In genomic region chr19:1830978-1831377, GRCh38 we compare ENCODE assay signal across 17 cellular contexts. TPM values are rescaled to one million over a fixed set of nuclear protein-coding genes. Genes with fewer than 3 reads are reported as not detected.
DNase-seq lines count a peak whose midpoint lies in the region; ATAC-seq, FAIRE-seq and TF ChIP-seq lines count a peak whose summit lies in the region.
"Had no signal": no experiment of that assay in that cellular context is flagged by ENCODE, and none has a peak within 500 bp of the region (broad histone marks: within the 10 kb centered on the region; RNA-seq: fewer than 3 reads in every experiment).

No MANE protein-coding gene starts in this region.

- no peaks in the 10 kb centered on the region for H3K9me3 ChIP-seq in BLaER1
- no peaks in the 10 kb centered on the region for H3K9me3 ChIP-seq in H9 (ENCODE audit: control insufficient read depth, low read depth, low read length)
- H3K9me3 ChIP-seq in K562 (replicated peaks; ENCODE audit: control insufficient read depth, insufficient read depth, low read depth, low read length): no peaks in the 10 kb centered on the region
- H3K9me3 ChIP-seq: A549, BE2C, Caco-2 had no signal

- peak overlapping the region in 2 of 3 experiments; percentile 49 to 80; a peak in 3 of 7 replicates for H3K27ac Mint-ChIP-seq in H9
- H3K27ac Mint-ChIP-seq in stimulated activated naive B cell treated with anti-CD40 and anti-IgM and Interleukin-4, amounts not matched to agents 10 μg/mL and 1 μg/mL and 100 μg/mL, for 72 hours: peak overlapping the region; percentile 9
- H3K27ac Mint-ChIP-seq: CD8-positive, alpha-beta memory T cell had no signal

- H3K27ac ChIP-seq in BLaER1 (no peak overlapping the region), H9 (ENCODE audit: insufficient read length, low read depth, low read length) (no peak overlapping the region), K562 (ENCODE audit: extremely low read depth, low read depth, low read length) (no peak overlapping the region; the same call in 2 of the 3 replicates)
- H3K27ac ChIP-seq: A549, GM23248, HL-60 had no signal

- no peak for DNase-seq in H9
- no peak for DNase-seq in K562 (ENCODE audit: extremely low read depth in 1 of 4, low spot score in 3 of 4)
- DNase-seq in stimulated activated naive B cell treated with anti-CD40 and anti-IgM and Interleukin-4, amounts not matched to agents 10 μg/mL and 1 μg/mL and 100 μg/mL, for 72 hours: no peak
- no peak for DNase-seq in GF-D8 (lab: John Stamatoyannopoulos, UW)
- no peak for DNase-seq in GM20000 (ENCODE audit: low spot score)
- DNase-seq: BE2C; Caco-2; CD8-positive, alpha-beta memory T cell; DND-41; GDM1; GM23248; H7; KG1 had no signal

- H3K23me2 ChIP-seq in H9 (ENCODE audit: insufficient read length, low read depth, low read length, poor library complexity, severe bottlenecking): no peaks in the 10 kb centered on the region

- no peak overlapping the region for H2BK120ac ChIP-seq in H9 (ENCODE audit: low read depth, low read length, poor library complexity, severe bottlenecking)

- H2AFZ ChIP-seq in H9 (ENCODE audit: low read length): no peak overlapping the region
- no peak overlapping the region for H2AFZ ChIP-seq in K562 (ENCODE audit: low read depth, low read length)
- H2AFZ ChIP-seq: GM23248 had no signal

- H3K27me3 ChIP-seq in BLaER1 (no peaks in the 10 kb centered on the region), H9 (ENCODE audit: insufficient read depth, low read length) (no peaks in the 10 kb centered on the region), K562 (ENCODE audit: control insufficient read depth in 2 of 2, insufficient read depth in 2 of 2, low read length in 2 of 2) (no peaks in the 10 kb centered on the region)
- H3K27me3 ChIP-seq: BE2C had no signal

- H3K27me3 Mint-ChIP-seq in H9 (ENCODE audit: low read depth): no peaks in the 10 kb centered on the region
- no peaks in the 10 kb centered on the region for H3K27me3 Mint-ChIP-seq in stimulated activated naive B cell treated with anti-CD40 and anti-IgM and Interleukin-4, amounts not matched to agents 10 μg/mL and 1 μg/mL and 100 μg/mL, for 72 hours

- no peak overlapping the region for H3K23ac ChIP-seq in H9 (ENCODE audit: insufficient read length, low read depth, low read length)

- no peak overlapping the region for H3K56ac ChIP-seq in H9 (ENCODE audit: insufficient read length, low read depth, low read length)

- CTCF ChIA-PET in K562 (lab: Yijun Ruan, JAX; ENCODE audit: low intra/inter-chr PET ratio): no interaction called here

- TF ChIP-seq CTCF in H9 (conservative IDR thresholded peaks at IDR 0.05) (no peak), K562 (IDR thresholded peaks at IDR 0.05 in 2 of 3, conservative IDR thresholded peaks at IDR 0.05 in 1 of 3; ENCODE audit: insufficient read depth in 2 of 3, low read depth in 1 of 3, low read length in 3 of 3) (no peak), GM20000 (IDR thresholded peaks at IDR 0.05; ENCODE audit: extremely low read depth, missing control alignments) (no peak)

- FAIRE-seq in K562 (lab: Jason Lieb, UNC): no peak
- FAIRE-seq: A549 had no signal

- no peak overlapping the region for H2AK5ac ChIP-seq in H9 (ENCODE audit: insufficient read length, low read length)

- peak overlapping the region; percentile 31 for H3K4me2 ChIP-seq in BLaER1
- H3K4me2 ChIP-seq in H9 (ENCODE audit: insufficient read depth, insufficient read length, low read length): no peak overlapping the region
- H3K4me2 ChIP-seq in K562 (ENCODE audit: insufficient read depth, low read length): no peak overlapping the region
- H3K4me2 ChIP-seq: A549 had no signal

- peaks cover 100% of the 10 kb centered on the region for H4K20me1 ChIP-seq in BLaER1
- peaks cover 4% of the 10 kb centered on the region for H4K20me1 ChIP-seq in H9 (ENCODE audit: control insufficient read depth, insufficient read depth, insufficient read length)
- H4K20me1 ChIP-seq in K562 (replicated peaks; ENCODE audit: control insufficient read depth, insufficient read depth, low read length): no peaks in the 10 kb centered on the region; the same call in 1 of the 2 replicates

- no peak overlapping the region for H3K4me3 Mint-ChIP-seq in H9
- no peak overlapping the region for H3K4me3 Mint-ChIP-seq in stimulated activated naive B cell treated with anti-CD40 and anti-IgM and Interleukin-4, amounts not matched to agents 10 μg/mL and 1 μg/mL and 100 μg/mL, for 72 hours

- H3K9ac ChIP-seq in BLaER1 (no peak overlapping the region), H9 (ENCODE audit: extremely low read depth, insufficient read length, low read length) (no peak overlapping the region), K562 (ENCODE audit: insufficient read depth in 1 of 2, low read depth in 2 of 2, low read length in 2 of 2) (no peak overlapping the region; a peak in 1 of 4 replicates)
- H3K9ac ChIP-seq: GM23248 had no signal

- no peak overlapping the region for H4K91ac ChIP-seq in H9 (ENCODE audit: insufficient read length, low read depth, low read length)

- TF ChIP-seq POLR2A in K562 (conservative IDR thresholded peaks at IDR 0.05): 0 out of 2 replicates have a peak, but pooled peaks have one; percentile 16

- no peak overlapping the region for H3K18ac ChIP-seq in H9 (ENCODE audit: insufficient read length, low read depth, low read length)

- H3K36me3 ChIP-seq in BLaER1 (peaks cover 93% of the 10 kb centered on the region), K562 (ENCODE audit: control insufficient read depth, insufficient read depth, low read length) (peaks cover 69% of the 10 kb centered on the region; the same call in 2 of the 3 replicates)

- H3K4me3 ChIP-seq in BLaER1 (no peak overlapping the region), K562 (no peak overlapping the region)
- H3K4me3 ChIP-seq: A549, GM23248 had no signal

- in situ Hi-C loops in K562 (cut with MboI): no loop called here

- no peak overlapping the region for H2BK15ac ChIP-seq in H9 (ENCODE audit: low read depth, low read length)

- peaks cover 81% of the 10 kb centered on the region for H3K4me1 ChIP-seq in BLaER1
- H3K4me1 ChIP-seq in H9 (ENCODE audit: insufficient read depth, low read length): no peaks in the 10 kb centered on the region
- H3K4me1 ChIP-seq in K562 (replicated peaks in 1 of 2; ENCODE audit: control insufficient read depth in 2 of 2, insufficient read depth in 2 of 2, low read length in 2 of 2): peaks cover 11 to 73% of the 10 kb centered on the region in 2 experiments
- H3K4me1 ChIP-seq: Caco-2 had no signal

- no peak for ATAC-seq in K562
- no peak for ATAC-seq in stimulated activated naive B cell treated with anti-CD40 and anti-IgM and Interleukin-4, amounts not matched to agents 10 μg/mL and 1 μg/mL and 100 μg/mL, for 72 hours (replicated peaks)
- ATAC-seq in HG03460 (IDR thresholded peaks at IDR 0.05; ENCODE audit: unreplicated experiment): no peak
- ATAC-seq: A549 had no signal

- H4K5ac ChIP-seq in H9 (ENCODE audit: insufficient read length, low read depth, low read length): no peak overlapping the region

- no peak overlapping the region for H2BK5ac ChIP-seq in H9 (ENCODE audit: insufficient read length, low read length)

- WGBS in H9 (ENCODE audit: extremely low coverage, insufficient read length, low lambda C conversion rate): no CpG with 5 or more reads among the region's 11 CpGs
- 63% methylated on average over 8 of the region's 11 CpGs for WGBS in K562 (ENCODE audit: insufficient coverage, low coverage, missing lambda C conversion rate)

- peaks cover 3 to 16% of the 10 kb centered on the region in 2 experiments; a peak in 3 of 4 replicates for H3K4me1 Mint-ChIP-seq in H9
- H3K4me1 Mint-ChIP-seq in stimulated activated naive B cell treated with anti-CD40 and anti-IgM and Interleukin-4, amounts not matched to agents 10 μg/mL and 1 μg/mL and 100 μg/mL, for 72 hours: peaks cover 7 to 26% of the 10 kb centered on the region in 2 donors

- intact Hi-C loops in K562 (cut with micrococcal nuclease): no loop called here

- H3K4ac ChIP-seq in H9 (ENCODE audit: low read depth, low read length): no peak overlapping the region

- H3K79me2 ChIP-seq in H9 (ENCODE audit: insufficient read depth, low read length) (peaks cover 2% of the 10 kb centered on the region; the same call in 1 of the 2 replicates), K562 (ENCODE audit: control insufficient read depth, insufficient read depth, low read length) (peaks cover 68% of the 10 kb centered on the region)

- H3K14ac ChIP-seq in H9 (ENCODE audit: insufficient read depth, low read length): no peak overlapping the region; the same call in 1 of the 2 replicates

- no peak overlapping the region for H2BK12ac ChIP-seq in H9 (ENCODE audit: insufficient read length, low read depth, low read length)

- H3T11ph ChIP-seq in H9 (ENCODE audit: low read length): no peak overlapping the region

- peaks cover under 1 to 12% (median 3%) of the 10 kb centered on the region in 3 experiments; a peak in 6 of 7 replicates for H3K36me3 Mint-ChIP-seq in H9 (ENCODE audit: insufficient read depth in 1 of 3, low read depth in 3 of 3)
- H3K36me3 Mint-ChIP-seq in stimulated activated naive B cell treated with anti-CD40 and anti-IgM and Interleukin-4, amounts not matched to agents 10 μg/mL and 1 μg/mL and 100 μg/mL, for 72 hours: peaks cover 20 to 21% of the 10 kb centered on the region in 2 donors

- POLR2A ChIA-PET in K562 (lab: Yijun Ruan, JAX): interaction anchor here (0.6 to 1.9 kb wide), 4 partner anchors 9 to 14 kb away, joined by 3 to 9 read pairs (median 3); no protein-coding TSS in a partner anchor

- no peak overlapping the region for H2BK20ac ChIP-seq in H9 (ENCODE audit: low read depth, low read length, poor library complexity, severe bottlenecking)

- no peaks in the 10 kb centered on the region for H3K9me1 ChIP-seq in K562 (ENCODE audit: control insufficient read depth, insufficient read depth, low read length)

- no peak overlapping the region for H4K8ac ChIP-seq in H9 (replicated peaks; ENCODE audit: insufficient read length, low read depth, low read length)

- no TSS peak for BruUV-seq in K562 (replicated peaks; lab: Mats Ljungman, UMichigan)

- peaks cover 3% of the 10 kb centered on the region for H3K79me1 ChIP-seq in H9 (ENCODE audit: insufficient read depth, low read depth, low read length, poor library complexity, severe bottlenecking)

- no peaks in the 10 kb centered on the region; a peak in 1 of 5 replicates for H3K9me3 Mint-ChIP-seq in H9
- no peaks in the 10 kb centered on the region for H3K9me3 Mint-ChIP-seq in stimulated activated naive B cell treated with anti-CD40 and anti-IgM and Interleukin-4, amounts not matched to agents 10 μg/mL and 1 μg/mL and 100 μg/mL, for 72 hours

- TF ChIP-seq RAD21 in K562 (CRISPR knock-in tag; conservative IDR thresholded peaks at IDR 0.05 in 1 of 2, IDR thresholded peaks at IDR 0.05 in 1 of 2): no peak

- no peak for TF ChIP-seq EP300 in K562 (IDR thresholded peaks at IDR 0.05; ENCODE audit: low read length)

RNA-seq across cellular contexts. Expression of gene REXO1, which starts 17.3 kb away (rescaled TPM):
- total RNA-seq in H9 (2021) (45.6 and 56.8 TPM in 2 replicates), K562 (2014; rRNA removed) (15.8 and 21.9 TPM in 2 replicates), K562 (2014; rRNA removed; fragmentation: Illumina TruSeq; extraction: Trizol) (3.5 and 4.5 TPM in 2 replicates), K562 (2015; rRNA removed; fragmentation: Illumina TruSeq; extraction: Trizol) (15.8 and 20.8 TPM in 2 replicates), K562 (2021) (52.4 and 63.3 TPM in 2 replicates)
- total RNA-seq in K562 (2011; cell fraction: chromatin; rRNA removed; ENCODE audit: low replicate concordance): 46.7 and 163 TPM in 2 replicates
- 112 and 114 TPM in 2 replicates for total RNA-seq in K562 (2011; cell fraction: nucleolus; rRNA removed)
- 55.0 and 57.6 TPM in 2 replicates for total RNA-seq in K562 (2011; cell fraction: nucleoplasm; rRNA removed)
- polyA plus RNA-seq in K562 (2011; rRNA removed) (14.6 and 21.5 TPM in 2 replicates), K562 (2014; fragmentation: Illumina TruSeq; extraction: Trizol) (16.7 and 40.7 TPM in 2 replicates), K562 (2014; fragmentation: Nextera tagmentation; extraction: Ambion mirVana) (under 1 TPM; 0.04 to 0.29 TPM), K562 (2014; rRNA removed) (31.0 and 50.1 TPM in 2 replicates)
- 17.4 and 27.3 TPM in 2 replicates for polyA plus RNA-seq in K562 (2011; cell fraction: cytosol; rRNA removed)
- 56.5 and 100 TPM in 2 replicates for polyA plus RNA-seq in K562 (2011; cell fraction: nucleus; rRNA removed)
- polyA plus RNA-seq in K562 (2012): 37.1 and 39.8 TPM in 2 replicates
- 7.4 and 11.2 TPM in 2 replicates for polyA minus RNA-seq in K562 (2011; rRNA and poly(A)+ RNA removed)
- polyA minus RNA-seq in K562 (2011; cell fraction: cytosol; rRNA and poly(A)+ RNA removed): 23.8 and 34.7 TPM in 2 replicates
- 19.5 and 21.3 TPM in 2 replicates for polyA minus RNA-seq in K562 (2011; cell fraction: nucleus; rRNA and poly(A)+ RNA removed)

RNA-seq across cellular contexts. Expression of gene ATP8B3, which starts 18.9 kb away (rescaled TPM):
- total RNA-seq in H9 (2021) (8.7 and 9.6 TPM in 2 replicates), K562 (2014; rRNA removed) (3.2 and 5.0 TPM in 2 replicates), K562 (2014; rRNA removed; fragmentation: Illumina TruSeq; extraction: Trizol) (3.2 and 3.6 TPM in 2 replicates), K562 (2015; rRNA removed; fragmentation: Illumina TruSeq; extraction: Trizol) (3.8 and 4.3 TPM in 2 replicates), K562 (2021) (12.3 and 13.2 TPM in 2 replicates)
- total RNA-seq in K562 (2011; cell fraction: chromatin; rRNA removed; ENCODE audit: low replicate concordance): 40.7 and 89.4 TPM in 2 replicates
- 37.1 and 44.7 TPM in 2 replicates for total RNA-seq in K562 (2011; cell fraction: nucleolus; rRNA removed)
- total RNA-seq in K562 (2011; cell fraction: nucleoplasm; rRNA removed): 35.0 and 38.7 TPM in 2 replicates
- polyA plus RNA-seq in K562 (2011; rRNA removed) (8.3 and 13.2 TPM in 2 replicates), K562 (2014; fragmentation: Illumina TruSeq; extraction: Trizol) (6.0 and 6.4 TPM in 2 replicates), K562 (2014; fragmentation: Nextera tagmentation; extraction: Ambion mirVana) (1 to 10 TPM; 1.2 to 2.2 TPM), K562 (2014; rRNA removed) (10.1 and 11.9 TPM in 2 replicates)
- 12.0 and 13.1 TPM in 2 replicates for polyA plus RNA-seq in K562 (2011; cell fraction: cytosol; rRNA removed)
- polyA plus RNA-seq in K562 (2011; cell fraction: nucleus; rRNA removed): 36.1 and 44.4 TPM in 2 replicates
- 5.6 and 7.6 TPM in 2 replicates for polyA plus RNA-seq in K562 (2012)
- polyA minus RNA-seq in K562 (2011; rRNA and poly(A)+ RNA removed): 9.7 and 10.4 TPM in 2 replicates
- polyA minus RNA-seq in K562 (2011; cell fraction: cytosol; rRNA and poly(A)+ RNA removed): 7.3 and 10.2 TPM in 2 replicates
- 5.4 and 7.0 TPM in 2 replicates for polyA minus RNA-seq in K562 (2011; cell fraction: nucleus; rRNA and poly(A)+ RNA removed)

RNA-seq across cellular contexts. Expression of gene KLF16, which starts 32.4 kb away (rescaled TPM):
- total RNA-seq in H9 (2021): 66.5 and 66.8 TPM in 2 replicates
- total RNA-seq in K562 (2011; cell fraction: chromatin; rRNA removed; ENCODE audit: low replicate concordance): 5.8 and 14.0 TPM in 2 replicates
- 11.7 and 16.7 TPM in 2 replicates for total RNA-seq in K562 (2011; cell fraction: nucleolus; rRNA removed)
- 6.4 and 7.5 TPM in 2 replicates for total RNA-seq in K562 (2011; cell fraction: nucleoplasm; rRNA removed)
- total RNA-seq in K562 (2014; rRNA removed): 15.5 and 22.0 TPM in 2 replicates
- 3.4 and 3.8 TPM in 2 replicates for total RNA-seq in K562 (2014; rRNA removed; fragmentation: Illumina TruSeq; extraction: Trizol)
- total RNA-seq in K562 (2015; rRNA removed; fragmentation: Illumina TruSeq; extraction: Trizol): 7.9 and 9.4 TPM in 2 replicates
- 59.1 and 60.4 TPM in 2 replicates for total RNA-seq in K562 (2021)
- 3.7 and 4.8 TPM in 2 replicates for polyA plus RNA-seq in K562 (2011; rRNA removed)
- polyA plus RNA-seq in K562 (2011; cell fraction: cytosol; rRNA removed): 7.1 and 44.8 TPM in 2 replicates
- polyA plus RNA-seq in K562 (2011; cell fraction: nucleus; rRNA removed): 14.2 and 29.1 TPM in 2 replicates
- polyA plus RNA-seq in K562 (2012): 20.8 and 23.7 TPM in 2 replicates
- 6.8 and 13.1 TPM in 2 replicates for polyA plus RNA-seq in K562 (2014; fragmentation: Illumina TruSeq; extraction: Trizol)
- under 1 TPM; 0.04 to 0.10 TPM for polyA plus RNA-seq in K562 (2014; fragmentation: Nextera tagmentation; extraction: Ambion mirVana)
- 15.4 and 27.5 TPM in 2 replicates for polyA plus RNA-seq in K562 (2014; rRNA removed)
- polyA minus RNA-seq in K562 (2011; rRNA and poly(A)+ RNA removed): 1.0 and 1.3 TPM in 2 replicates
- 15.0 and 25.4 TPM in 2 replicates for polyA minus RNA-seq in K562 (2011; cell fraction: cytosol; rRNA and poly(A)+ RNA removed)
- polyA minus RNA-seq in K562 (2011; cell fraction: nucleus; rRNA and poly(A)+ RNA removed): 5.8 and 6.6 TPM in 2 replicates

RNA-seq across cellular contexts. Expression of gene ABHD17A, which starts 54.3 kb away (rescaled TPM):
- total RNA-seq in H9 (2021) (47.5 and 50.3 TPM in 2 replicates), K562 (2014; rRNA removed) (135 and 157 TPM in 2 replicates), K562 (2014; rRNA removed; fragmentation: Illumina TruSeq; extraction: Trizol) (0.93 and 1.5 TPM in 2 replicates), K562 (2015; rRNA removed; fragmentation: Illumina TruSeq; extraction: Trizol) (18.9 and 26.5 TPM in 2 replicates), K562 (2021) (84.2 and 87.7 TPM in 2 replicates)
- 29.4 and 87.9 TPM in 2 replicates for total RNA-seq in K562 (2011; cell fraction: chromatin; rRNA removed; ENCODE audit: low replicate concordance)
- total RNA-seq in K562 (2011; cell fraction: nucleolus; rRNA removed): 61.7 and 67.8 TPM in 2 replicates
- 40.1 and 45.4 TPM in 2 replicates for total RNA-seq in K562 (2011; cell fraction: nucleoplasm; rRNA removed)
- polyA plus RNA-seq in K562 (2011; rRNA removed) (24.6 and 45.3 TPM in 2 replicates), K562 (2014; fragmentation: Illumina TruSeq; extraction: Trizol) (3.6 and 16.9 TPM in 2 replicates), K562 (2014; fragmentation: Nextera tagmentation; extraction: Ambion mirVana) (under 1 TPM in 1 of 2 experiments, not detected in 1; 0.04 TPM), K562 (2014; rRNA removed) (95.1 and 99.0 TPM in 2 replicates)
- polyA plus RNA-seq in K562 (2011; cell fraction: cytosol; rRNA removed): 54.2 and 174 TPM in 2 replicates
- 117 and 184 TPM in 2 replicates for polyA plus RNA-seq in K562 (2011; cell fraction: nucleus; rRNA removed)
- polyA plus RNA-seq in K562 (2012): 47.5 and 74.5 TPM in 2 replicates
- 6.9 and 11.0 TPM in 2 replicates for polyA minus RNA-seq in K562 (2011; rRNA and poly(A)+ RNA removed)
- polyA minus RNA-seq in K562 (2011; cell fraction: cytosol; rRNA and poly(A)+ RNA removed): 26.1 and 39.4 TPM in 2 replicates
- 15.3 and 15.8 TPM in 2 replicates for polyA minus RNA-seq in K562 (2011; cell fraction: nucleus; rRNA and poly(A)+ RNA removed)
